In the genomic region with DNA sequence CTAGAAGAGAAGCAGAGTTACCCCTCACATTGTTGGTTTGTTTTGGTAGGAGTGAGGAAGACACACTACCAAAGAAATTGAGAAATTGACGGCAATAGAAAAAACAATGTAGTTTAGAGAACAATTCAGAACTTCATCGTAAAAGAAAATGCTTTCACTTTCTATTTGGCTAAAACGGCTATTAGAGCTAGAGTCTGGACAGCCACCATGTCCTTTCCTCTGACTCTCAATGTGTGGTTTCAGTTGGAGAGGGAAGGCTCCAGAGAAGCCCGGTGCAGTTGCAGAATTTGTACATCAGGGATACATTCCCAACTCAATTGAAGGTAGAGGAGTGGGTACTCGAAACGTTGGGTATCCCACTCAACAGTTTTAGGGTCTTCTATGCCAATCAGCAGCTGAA, we compare ENCODE assay signal across 14 cellular contexts.
DNase-seq lines count a peak whose midpoint lies in the region; ATAC-seq, FAIRE-seq and TF ChIP-seq lines count a peak whose summit lies in the region.
"Had no signal": no experiment of that assay in that cellular context is flagged by ENCODE, and none has a peak within 500 bp of the region (broad histone marks: within the 10 kb centered on the region; RNA-seq: fewer than 3 reads in every experiment).

No MANE protein-coding gene starts in this region.

- H3K36me3 Mint-ChIP-seq in chondrocyte (ENCODE audit: low read depth) = no peaks in the 10 kb centered on the region
- H3K36me3 Mint-ChIP-seq: mesothelial cell of epicardium had no signal

- no peaks in the 10 kb centered on the region for H3K4me1 Mint-ChIP-seq in chondrocyte (ENCODE audit: low read depth)
- H3K4me1 Mint-ChIP-seq: mesothelial cell of epicardium had no signal

- H3K27ac Mint-ChIP-seq in chondrocyte (ENCODE audit: unreplicated experiment) = no peak overlapping the region
- H3K27ac Mint-ChIP-seq: mesothelial cell of epicardium, progenitor cell of endocrine pancreas had no signal

- no peaks in the 10 kb centered on the region for H3K4me1 ChIP-seq in psoas muscle

- no peak overlapping the region for H3K4me3 Mint-ChIP-seq in chondrocyte (ENCODE audit: unreplicated experiment)
- H3K4me3 Mint-ChIP-seq: mesothelial cell of epicardium had no signal

- peak overlapping the region; percentile 19 for H3K4me3 ChIP-seq in psoas muscle

- TF ChIP-seq CTCF in psoas muscle (IDR thresholded peaks at IDR 0.05) (no peak), chondrocyte (IDR thresholded peaks at IDR 0.05) (no peak)

- ATAC-seq in HG03460 (IDR thresholded peaks at IDR 0.05; ENCODE audit: unreplicated experiment) = peak; percentile 69
- no peak for ATAC-seq in psoas muscle

- intact Hi-C loops in psoas muscle (cut with DNase I) = no loop called here

- peaks cover 12% of the 10 kb centered on the region for H3K9me3 Mint-ChIP-seq in chondrocyte (ENCODE audit: low read depth)

- TF ChIP-seq POLR2A in GM12891 (IDR thresholded peaks at IDR 0.05; ENCODE audit: low read depth, low read length) = no peak

- H3K36me3 ChIP-seq in psoas muscle (ENCODE audit: insufficient read depth in 1 of 2, low read depth in 1 of 2) = no peaks in the 10 kb centered on the region

- H3K27me3 Mint-ChIP-seq in chondrocyte (ENCODE audit: low read depth) = peaks cover 2% of the 10 kb centered on the region
- H3K27me3 Mint-ChIP-seq: progenitor cell of endocrine pancreas had no signal

- 62 to 71% (median 66%) methylated on average over 6 of the region's 6 CpGs for WGBS in psoas muscle, 3 donors

- no peaks in the 10 kb centered on the region for H3K27me3 ChIP-seq in psoas muscle (ENCODE audit: insufficient read depth in 3 of 3, low read length in 2 of 3)

- no peaks in the 10 kb centered on the region for H3K9me3 ChIP-seq in psoas muscle

- no peak for FAIRE-seq in GM12891 (lab: Jason Lieb, UNC)

- DNase-seq in GM04504 (ENCODE audit: low read depth) (peak; percentile 3), RPMI8226 (peak; percentile 13), psoas muscle (no peak), NCI-H187 treated with DMSO at 0.1 percent for 48 hours (lab: John Stamatoyannopoulos, UW) (no peak), chondrocyte (ENCODE audit: low spot score) (no peak), GM12891 (ENCODE audit: insufficient read length, low spot score) (no peak)
- DNase-seq: activated CD4-positive, alpha-beta T cell treated with anti-CD3 and anti-CD28 coated beads for 1 hour; COR-L47; NCI-H526; stimulated activated CD4-positive, alpha-beta T cell treated with anti-CD3 and anti-CD28 coated beads, Interleukin-4, amount 100 ng/mL, for 1 hour; stimulated activated naive CD4-positive, alpha-beta T cell treated with Interleukin-2 at 50 U/mL for 16 hours had no signal

- no peak overlapping the region for H3K27ac ChIP-seq in psoas muscle

TF ChIP-seq in GM12891, 5 proteins besides CTCF, POLR2A, EP300 and RAD21:
- TF ChIP-seq TAF1 (IDR thresholded peaks at IDR 0.05; ENCODE audit: low read depth, low read length) (no peak), PAX5 (IDR thresholded peaks at IDR 0.05; ENCODE audit: insufficient read depth, low read length, severe bottlenecking) (no peak), SPI1 (IDR thresholded peaks at IDR 0.05; ENCODE audit: low read depth, low read length) (no peak), POU2F2 (IDR thresholded peaks at IDR 0.05; ENCODE audit: low read depth, low read length) (no peak), POLR2AphosphoS5 (IDR thresholded peaks at IDR 0.05; ENCODE audit: low read depth, low read length) (no peak)

Comparison
In these comparisons a context has a peak if more than half of its experiments do, and no peak if none do; other contexts are left out.
1. DNase-seq: peak in GM04504 (single experiment) and RPMI8226 (single experiment); none in psoas muscle (0 of 2), NCI-H187 treated with DMSO at 0.1 percent for 48 hours (single experiment), chondrocyte (single experiment) and GM12891 (single experiment).